Comparison of ENCODE assay signal across 1 cellular context in the genomic region with DNA sequence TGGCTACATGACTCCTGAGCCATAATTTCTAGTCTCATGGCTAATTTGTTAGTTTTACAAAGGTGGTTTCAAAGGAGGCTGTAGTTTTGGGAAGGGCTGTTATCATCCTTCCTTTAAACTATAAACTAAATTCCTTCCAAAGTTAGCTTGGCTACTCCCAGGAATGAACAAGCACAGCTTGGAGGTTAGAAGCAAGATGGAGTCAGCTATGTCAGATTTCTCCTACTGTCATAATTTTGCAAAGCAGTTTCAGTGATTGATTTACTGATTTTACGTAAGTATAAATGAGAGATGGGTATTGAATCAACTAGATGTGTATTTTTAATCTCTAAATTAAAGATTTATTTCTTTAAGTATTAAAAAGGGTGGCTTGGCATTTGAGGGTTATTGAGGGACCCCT.
TF ChIP-seq lines count a peak whose summit lies in the region.

No MANE protein-coding gene starts in this region.

TF ChIP-seq in SK-N-SH, 30 proteins besides CTCF, POLR2A, EP300 and RAD21 (continued from another document):
- TF ChIP-seq USF1 (IDR thresholded peaks at IDR 0.05; ENCODE audit: borderline replicate concordance, low read depth) (no peak), NRF1 (IDR thresholded peaks at IDR 0.05; ENCODE audit: low read depth, low read length) (no peak), GATA2 (CRISPR knock-in tag; IDR thresholded peaks at IDR 0.05) (no peak)
TF ChIP-seq in SK-N-SH: peak in this region for 0.
